ENCODE assay signal across 1 cellular context in the genomic region with DNA sequence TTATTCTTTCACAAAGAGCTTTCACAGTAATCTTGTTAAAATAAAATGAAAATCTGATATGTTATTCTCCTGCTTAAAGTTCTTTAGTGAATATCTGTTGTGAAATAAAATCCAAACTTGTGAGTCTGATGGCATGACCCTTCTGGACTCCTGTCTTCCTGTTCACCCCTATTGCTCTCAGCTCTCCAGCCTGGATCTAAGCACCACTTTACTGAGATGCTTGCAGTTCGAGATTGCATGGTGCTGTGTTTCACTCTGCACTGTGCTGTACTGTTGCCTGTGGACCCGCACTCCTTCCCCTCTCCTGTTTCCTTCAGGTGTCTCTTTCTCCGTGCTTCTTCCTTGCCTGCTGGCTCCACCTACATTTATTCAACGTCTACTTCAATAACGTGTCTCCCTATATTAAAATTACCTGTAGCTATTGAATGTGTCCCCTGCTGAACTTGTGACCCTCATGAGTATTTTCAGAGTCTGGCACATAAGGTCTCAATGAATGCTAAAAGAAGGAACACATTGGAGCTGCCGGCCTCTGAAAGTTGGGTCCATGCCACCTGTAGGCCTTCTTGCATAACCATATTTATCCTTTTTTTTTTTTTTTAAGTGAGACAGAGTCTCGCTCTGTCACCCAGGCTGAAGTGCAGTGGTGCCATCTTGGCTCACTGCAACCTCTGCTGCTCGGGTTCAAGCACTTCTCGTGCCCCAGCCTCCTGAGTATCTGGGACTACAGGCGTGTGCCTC.
TF ChIP-seq lines count a peak whose summit lies in the region.

No MANE protein-coding gene starts in this region.

TF ChIP-seq in GM23338, 12 proteins besides CTCF, POLR2A, EP300 and RAD21:
- TF ChIP-seq, protein P1, sequence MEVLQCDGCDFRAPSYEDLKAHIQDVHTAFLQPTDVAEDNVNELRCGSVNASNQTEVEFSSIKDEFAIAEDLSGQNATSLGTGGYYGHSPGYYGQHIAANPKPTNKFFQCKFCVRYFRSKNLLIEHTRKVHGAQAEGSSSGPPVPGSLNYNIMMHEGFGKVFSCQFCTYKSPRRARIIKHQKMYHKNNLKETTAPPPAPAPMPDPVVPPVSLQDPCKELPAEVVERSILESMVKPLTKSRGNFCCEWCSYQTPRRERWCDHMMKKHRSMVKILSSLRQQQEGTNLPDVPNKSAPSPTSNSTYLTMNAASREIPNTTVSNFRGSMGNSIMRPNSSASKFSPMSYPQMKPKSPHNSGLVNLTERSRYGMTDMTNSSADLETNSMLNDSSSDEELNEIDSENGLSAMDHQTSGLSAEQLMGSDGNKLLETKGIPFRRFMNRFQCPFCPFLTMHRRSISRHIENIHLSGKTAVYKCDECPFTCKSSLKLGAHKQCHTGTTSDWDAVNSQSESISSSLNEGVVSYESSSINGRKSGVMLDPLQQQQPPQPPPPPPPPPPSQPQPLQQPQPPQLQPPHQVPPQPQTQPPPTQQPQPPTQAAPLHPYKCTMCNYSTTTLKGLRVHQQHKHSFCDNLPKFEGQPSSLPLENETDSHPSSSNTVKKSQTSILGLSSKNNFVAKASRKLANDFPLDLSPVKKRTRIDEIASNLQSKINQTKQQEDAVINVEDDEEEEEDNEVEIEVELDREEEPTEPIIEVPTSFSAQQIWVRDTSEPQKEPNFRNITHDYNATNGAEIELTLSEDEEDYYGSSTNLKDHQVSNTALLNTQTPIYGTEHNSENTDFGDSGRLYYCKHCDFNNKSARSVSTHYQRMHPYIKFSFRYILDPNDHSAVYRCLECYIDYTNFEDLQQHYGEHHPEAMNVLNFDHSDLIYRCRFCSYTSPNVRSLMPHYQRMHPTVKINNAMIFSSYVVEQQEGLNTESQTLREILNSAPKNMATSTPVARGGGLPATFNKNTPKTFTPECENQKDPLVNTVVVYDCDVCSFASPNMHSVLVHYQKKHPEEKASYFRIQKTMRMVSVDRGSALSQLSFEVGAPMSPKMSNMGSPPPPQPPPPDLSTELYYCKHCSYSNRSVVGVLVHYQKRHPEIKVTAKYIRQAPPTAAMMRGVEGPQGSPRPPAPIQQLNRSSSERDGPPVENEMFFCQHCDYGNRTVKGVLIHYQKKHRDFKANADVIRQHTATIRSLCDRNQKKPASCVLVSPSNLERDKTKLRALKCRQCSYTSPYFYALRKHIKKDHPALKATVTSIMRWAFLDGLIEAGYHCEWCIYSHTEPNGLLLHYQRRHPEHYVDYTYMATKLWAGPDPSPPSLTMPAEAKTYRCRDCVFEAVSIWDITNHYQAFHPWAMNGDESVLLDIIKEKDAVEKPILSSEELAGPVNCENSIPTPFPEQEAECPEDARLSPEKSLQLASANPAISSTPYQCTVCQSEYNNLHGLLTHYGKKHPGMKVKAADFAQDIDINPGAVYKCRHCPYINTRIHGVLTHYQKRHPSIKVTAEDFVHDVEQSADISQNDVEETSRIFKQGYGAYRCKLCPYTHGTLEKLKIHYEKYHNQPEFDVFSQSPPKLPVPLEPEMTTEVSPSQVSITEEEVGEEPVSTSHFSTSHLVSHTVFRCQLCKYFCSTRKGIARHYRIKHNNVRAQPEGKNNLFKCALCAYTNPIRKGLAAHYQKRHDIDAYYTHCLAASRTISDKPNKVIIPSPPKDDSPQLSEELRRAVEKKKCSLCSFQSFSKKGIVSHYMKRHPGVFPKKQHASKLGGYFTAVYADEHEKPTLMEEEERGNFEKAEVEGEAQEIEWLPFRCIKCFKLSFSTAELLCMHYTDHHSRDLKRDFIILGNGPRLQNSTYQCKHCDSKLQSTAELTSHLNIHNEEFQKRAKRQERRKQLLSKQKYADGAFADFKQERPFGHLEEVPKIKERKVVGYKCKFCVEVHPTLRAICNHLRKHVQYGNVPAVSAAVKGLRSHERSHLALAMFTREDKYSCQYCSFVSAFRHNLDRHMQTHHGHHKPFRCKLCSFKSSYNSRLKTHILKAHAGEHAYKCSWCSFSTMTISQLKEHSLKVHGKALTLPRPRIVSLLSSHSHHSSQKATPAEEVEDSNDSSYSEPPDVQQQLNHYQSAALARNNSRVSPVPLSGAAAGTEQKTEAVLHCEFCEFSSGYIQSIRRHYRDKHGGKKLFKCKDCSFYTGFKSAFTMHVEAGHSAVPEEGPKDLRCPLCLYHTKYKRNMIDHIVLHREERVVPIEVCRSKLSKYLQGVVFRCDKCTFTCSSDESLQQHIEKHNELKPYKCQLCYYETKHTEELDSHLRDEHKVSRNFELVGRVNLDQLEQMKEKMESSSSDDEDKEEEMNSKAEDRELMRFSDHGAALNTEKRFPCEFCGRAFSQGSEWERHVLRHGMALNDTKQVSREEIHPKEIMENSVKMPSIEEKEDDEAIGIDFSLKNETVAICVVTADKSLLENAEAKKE (CRISPR knock-in tag; IDR thresholded peaks at IDR 0.05), result no peak
- TF ChIP-seq, protein P2, sequence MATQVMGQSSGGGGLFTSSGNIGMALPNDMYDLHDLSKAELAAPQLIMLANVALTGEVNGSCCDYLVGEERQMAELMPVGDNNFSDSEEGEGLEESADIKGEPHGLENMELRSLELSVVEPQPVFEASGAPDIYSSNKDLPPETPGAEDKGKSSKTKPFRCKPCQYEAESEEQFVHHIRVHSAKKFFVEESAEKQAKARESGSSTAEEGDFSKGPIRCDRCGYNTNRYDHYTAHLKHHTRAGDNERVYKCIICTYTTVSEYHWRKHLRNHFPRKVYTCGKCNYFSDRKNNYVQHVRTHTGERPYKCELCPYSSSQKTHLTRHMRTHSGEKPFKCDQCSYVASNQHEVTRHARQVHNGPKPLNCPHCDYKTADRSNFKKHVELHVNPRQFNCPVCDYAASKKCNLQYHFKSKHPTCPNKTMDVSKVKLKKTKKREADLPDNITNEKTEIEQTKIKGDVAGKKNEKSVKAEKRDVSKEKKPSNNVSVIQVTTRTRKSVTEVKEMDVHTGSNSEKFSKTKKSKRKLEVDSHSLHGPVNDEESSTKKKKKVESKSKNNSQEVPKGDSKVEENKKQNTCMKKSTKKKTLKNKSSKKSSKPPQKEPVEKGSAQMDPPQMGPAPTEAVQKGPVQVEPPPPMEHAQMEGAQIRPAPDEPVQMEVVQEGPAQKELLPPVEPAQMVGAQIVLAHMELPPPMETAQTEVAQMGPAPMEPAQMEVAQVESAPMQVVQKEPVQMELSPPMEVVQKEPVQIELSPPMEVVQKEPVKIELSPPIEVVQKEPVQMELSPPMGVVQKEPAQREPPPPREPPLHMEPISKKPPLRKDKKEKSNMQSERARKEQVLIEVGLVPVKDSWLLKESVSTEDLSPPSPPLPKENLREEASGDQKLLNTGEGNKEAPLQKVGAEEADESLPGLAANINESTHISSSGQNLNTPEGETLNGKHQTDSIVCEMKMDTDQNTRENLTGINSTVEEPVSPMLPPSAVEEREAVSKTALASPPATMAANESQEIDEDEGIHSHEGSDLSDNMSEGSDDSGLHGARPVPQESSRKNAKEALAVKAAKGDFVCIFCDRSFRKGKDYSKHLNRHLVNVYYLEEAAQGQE (IDR thresholded peaks at IDR 0.05; ENCODE audit: unreplicated experiment), result no peak
- TF ChIP-seq EZH2 (IDR thresholded peaks at IDR 0.05; ENCODE audit: low read depth, unreplicated experiment) (no peak), POLR2AphosphoS5 (IDR thresholded peaks at IDR 0.05; ENCODE audit: low read depth) (no peak), JUNB (IDR thresholded peaks at IDR 0.05; ENCODE audit: unreplicated experiment) (no peak), EZH2phosphoT487 (IDR thresholded peaks at IDR 0.05; ENCODE audit: unreplicated experiment) (no peak), CREB1 (CRISPR knock-in tag; IDR thresholded peaks at IDR 0.05; ENCODE audit: low read depth) (no peak), ZNF114 (CRISPR knock-in tag; IDR thresholded peaks at IDR 0.05) (no peak), ZNF331 (CRISPR knock-in tag; IDR thresholded peaks at IDR 0.05; ENCODE audit: low read depth) (no peak), STAT1 (IDR thresholded peaks at IDR 0.05; ENCODE audit: unreplicated experiment) (no peak), NANOG (IDR thresholded peaks at IDR 0.05; ENCODE audit: borderline replicate concordance) (no peak)
- TF ChIP-seq, protein P3, sequence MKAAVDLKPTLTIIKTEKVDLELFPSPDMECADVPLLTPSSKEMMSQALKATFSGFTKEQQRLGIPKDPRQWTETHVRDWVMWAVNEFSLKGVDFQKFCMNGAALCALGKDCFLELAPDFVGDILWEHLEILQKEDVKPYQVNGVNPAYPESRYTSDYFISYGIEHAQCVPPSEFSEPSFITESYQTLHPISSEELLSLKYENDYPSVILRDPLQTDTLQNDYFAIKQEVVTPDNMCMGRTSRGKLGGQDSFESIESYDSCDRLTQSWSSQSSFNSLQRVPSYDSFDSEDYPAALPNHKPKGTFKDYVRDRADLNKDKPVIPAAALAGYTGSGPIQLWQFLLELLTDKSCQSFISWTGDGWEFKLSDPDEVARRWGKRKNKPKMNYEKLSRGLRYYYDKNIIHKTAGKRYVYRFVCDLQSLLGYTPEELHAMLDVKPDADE (IDR thresholded peaks at IDR 0.05), result no peak
